ENCODE assay signal across 24 cellular contexts in genomic region chr6:125853740-125854139, GRCh38.
"Had no signal": no experiment of that assay in that cellular context is flagged by ENCODE, and none has a peak within 500 bp of the region (broad histone marks: within the 10 kb centered on the region; RNA-seq: fewer than 3 reads in every experiment).

No MANE protein-coding gene starts in this region.

- H3K36me3 ChIP-seq: breast epithelium, vagina had no signal

- H3K27ac ChIP-seq: breast epithelium, esophagus muscularis mucosa, lower lobe of right lung, suprapubic skin, vagina, VCaP had no signal

- H3K4me1 ChIP-seq: breast epithelium, lower lobe of right lung, vagina had no signal

- H3K4me3 ChIP-seq: adrenal gland, breast epithelium, esophagus muscularis mucosa, lower lobe of right lung, suprapubic skin, vagina had no signal

- H3K9me3 ChIP-seq: adrenal gland, breast epithelium, esophagus muscularis mucosa, lower lobe of right lung, suprapubic skin, vagina had no signal

- DNase-seq: activated CD4-positive, alpha-beta T cell treated with anti-CD3 and anti-CD28 coated beads, Interleukin-2, amount 50 U/mL, for 1 hour; activated CD4-positive, CD25-positive, alpha-beta regulatory T cell treated with anti-CD3 and anti-CD28 coated beads, Interleukin-2, amount 50 U/mL, for 72 hours; activated CD8-positive, alpha-beta memory T cell treated with anti-CD3 and anti-CD28 coated beads, Interleukin-2, amount 50 U/mL, for 4 hours; activated effector memory CD4-positive, alpha-beta T cell treated with Interleukin-2 at 50 U/mL for 16 hours; activated naive CD4-positive, alpha-beta T cell treated with anti-CD3 and anti-CD28 coated beads, Interleukin-2, amount 50 U/mL, for 16 hours; activated T-cell treated with anti-CD3 and anti-CD28 coated beads, Interleukin-2, amount 50 U/mL, for 48 hours; adrenal gland; cortex of kidney; effector CD4-positive, alpha-beta T cell; foreskin fibroblast; left colon; lower lobe of right lung; occipital lobe; retina; stimulated activated CD4-positive, alpha-beta T cell treated with anti-CD3 and anti-CD28 coated beads, Interleukin-12 subunit alpha, Interleukin-12 subunit beta, amount 100 ng/mL, for 4 hours; stimulated activated CD4-positive, alpha-beta T cell treated with anti-CD3 and anti-CD28 coated beads, Interleukin-1b, Interleukin-23, amount 100 ng/mL, for 48 hours; stimulated activated CD8-positive, alpha-beta memory T cell treated with anti-CD3 and anti-CD28 coated beads, Interleukin-4, amount 100 ng/mL, for 48 hours; T-helper 2 cell; trophoblast cell had no signal

- H3K27me3 ChIP-seq: adrenal gland, breast epithelium, esophagus muscularis mucosa, suprapubic skin, vagina had no signal
